21 cellular contexts compared by ENCODE assay signal in genomic region chr21:41703857-41704501, GRCh38.
DNase-seq lines count a peak whose midpoint lies in the region; ATAC-seq, FAIRE-seq and TF ChIP-seq lines count a peak whose summit lies in the region.
"Had no signal": no experiment of that assay in that cellular context is flagged by ENCODE, and none has a peak within 500 bp of the region (broad histone marks: within the 10 kb centered on the region; RNA-seq: fewer than 3 reads in every experiment).

No MANE protein-coding gene starts in this region.

- ATAC-seq in esophagus mucosa: peak; percentile 89
- no peak for ATAC-seq in HG03280 (IDR thresholded peaks at IDR 0.05; ENCODE audit: unreplicated experiment)
- no peak for ATAC-seq in HG03159 (IDR thresholded peaks at IDR 0.05; ENCODE audit: unreplicated experiment)
- no peak for ATAC-seq in gastrocnemius medialis
- ATAC-seq: activated naive CD8-positive, alpha-beta T cell treated with anti-CD3 and anti-CD28 coated beads, Interleukin-2, amount 50 U/mL, for 24 hours; GM12878; heart right ventricle; left cardiac atrium; naive thymus-derived CD8-positive, alpha-beta T cell had no signal

- no peaks in the 10 kb centered on the region for H3K36me3 ChIP-seq in small intestine (ENCODE audit: control insufficient read depth in 2 of 2, insufficient read depth in 2 of 2, low read length in 2 of 2)
- no peaks in the 10 kb centered on the region for H3K36me3 ChIP-seq in gastrocnemius medialis
- H3K36me3 ChIP-seq: BLaER1 treated with 17β-estradiol and CSF1 and Interleukin-3, amounts not matched to agents 10 nM and 100 nM; heart right ventricle; vagina had no signal

- H3K9me3 ChIP-seq in small intestine (ENCODE audit: control insufficient read depth, low read depth) (no peaks in the 10 kb centered on the region), gastrocnemius medialis (no peaks in the 10 kb centered on the region)
- H3K9me3 ChIP-seq: vagina had no signal

- TF ChIP-seq RAD21 in Ishikawa (IDR thresholded peaks at IDR 0.05; ENCODE audit: low read depth): no peak

- no peak for TF ChIP-seq EP300 in Ishikawa (IDR thresholded peaks at IDR 0.05; ENCODE audit: borderline replicate concordance)

- TF ChIP-seq POLR2A in gastrocnemius medialis (IDR thresholded peaks at IDR 0.05): no peak

- in situ Hi-C loops in gastrocnemius medialis (cut with MboI; ENCODE audit: low sequenced_read_pairs in 4 of 4): no loop called here

- intact Hi-C loops in gastrocnemius medialis (cut with DNase I; ENCODE audit: low total_unique reads): no loop called here

- 47 to 67% (median 55%) methylated on average over 15 to 18 of the region's 18 CpGs for WGBS in small intestine, 3 donors

- DNase-seq in NCI-H748 (lab: John Stamatoyannopoulos, UW; ENCODE audit: unreplicated experiment) (peak; percentile 95), small intestine (peak; percentile 83), gastrocnemius medialis (no peak)
- DNase-seq: activated CD4-positive, alpha-beta T cell treated with anti-CD3 and anti-CD28 coated beads for 4 hours; activated naive CD8-positive, alpha-beta T cell treated with anti-CD3 and anti-CD28 coated beads, Interleukin-2, amount 50 U/mL, for 24 hours; activated T-cell treated with anti-CD3 and anti-CD28 coated beads, Interleukin-2, amount 50 U/mL, for 48 hours; cerebellar nuclear complex; EL; heart right ventricle; KBM-7; left cardiac atrium; naive thymus-derived CD8-positive, alpha-beta T cell; NCI-H2107; stimulated activated CD4-positive, alpha-beta T cell treated with anti-CD3 and anti-CD28 coated beads, Interleukin-4, amount 100 ng/mL, for 1 hour had no signal

- H3K4me1 ChIP-seq in small intestine (ENCODE audit: control insufficient read depth in 2 of 2, insufficient read depth in 1 of 2, low read depth in 1 of 2, low read length in 1 of 2): peaks cover 0 to 8% of the 10 kb centered on the region in 2 donors
- H3K4me1 ChIP-seq in gastrocnemius medialis: no peaks in the 10 kb centered on the region
- H3K4me1 ChIP-seq: heart right ventricle had no signal

- H3K27me3 ChIP-seq in small intestine (ENCODE audit: control insufficient read depth in 2 of 2, insufficient read depth in 2 of 2, low read length in 2 of 2) (no peaks in the 10 kb centered on the region), gastrocnemius medialis (no peaks in the 10 kb centered on the region)
- H3K27me3 ChIP-seq: BLaER1 treated with 17β-estradiol and CSF1 and Interleukin-3, amounts not matched to agents 10 nM and 100 nM; vagina had no signal

- peak overlapping the region; percentile 3 to 24 for H3K27ac ChIP-seq in small intestine (ENCODE audit: low read depth in 1 of 2, low read length in 1 of 2)
- no peak overlapping the region for H3K27ac ChIP-seq in gastrocnemius medialis
- H3K27ac ChIP-seq: BLaER1 treated with 17β-estradiol and CSF1 and Interleukin-3, amounts not matched to agents 10 nM and 100 nM; heart right ventricle; vagina had no signal

- TF ChIP-seq CTCF in gastrocnemius medialis (IDR thresholded peaks at IDR 0.05 in 4 of 5, conservative IDR thresholded peaks at IDR 0.05 in 1 of 5): no peak

- no peak for FAIRE-seq in small intestine (lab: Jason Lieb, UNC)
- FAIRE-seq: GM12878 had no signal

- H3K4me3 ChIP-seq in small intestine (ENCODE audit: low read depth in 1 of 2, low read length in 2 of 2) (no peak overlapping the region), gastrocnemius medialis (no peak overlapping the region)
- H3K4me3 ChIP-seq: BLaER1 treated with 17β-estradiol and CSF1 and Interleukin-3, amounts not matched to agents 10 nM and 100 nM; GM12878; heart right ventricle; vagina had no signal

TF ChIP-seq in Ishikawa, 13 proteins besides CTCF, POLR2A, EP300 and RAD21:
- TF ChIP-seq NFIC (IDR thresholded peaks at IDR 0.05) (peak; percentile 37; the same call in 1 of the 2 replicates), ZBTB7A (IDR thresholded peaks at IDR 0.05; ENCODE audit: low read depth) (no peak), TCF12 (IDR thresholded peaks at IDR 0.05; ENCODE audit: low read depth) (no peak), CREB1 (IDR thresholded peaks at IDR 0.05; ENCODE audit: low read depth) (no peak)
- TF ChIP-seq, protein P1, sequence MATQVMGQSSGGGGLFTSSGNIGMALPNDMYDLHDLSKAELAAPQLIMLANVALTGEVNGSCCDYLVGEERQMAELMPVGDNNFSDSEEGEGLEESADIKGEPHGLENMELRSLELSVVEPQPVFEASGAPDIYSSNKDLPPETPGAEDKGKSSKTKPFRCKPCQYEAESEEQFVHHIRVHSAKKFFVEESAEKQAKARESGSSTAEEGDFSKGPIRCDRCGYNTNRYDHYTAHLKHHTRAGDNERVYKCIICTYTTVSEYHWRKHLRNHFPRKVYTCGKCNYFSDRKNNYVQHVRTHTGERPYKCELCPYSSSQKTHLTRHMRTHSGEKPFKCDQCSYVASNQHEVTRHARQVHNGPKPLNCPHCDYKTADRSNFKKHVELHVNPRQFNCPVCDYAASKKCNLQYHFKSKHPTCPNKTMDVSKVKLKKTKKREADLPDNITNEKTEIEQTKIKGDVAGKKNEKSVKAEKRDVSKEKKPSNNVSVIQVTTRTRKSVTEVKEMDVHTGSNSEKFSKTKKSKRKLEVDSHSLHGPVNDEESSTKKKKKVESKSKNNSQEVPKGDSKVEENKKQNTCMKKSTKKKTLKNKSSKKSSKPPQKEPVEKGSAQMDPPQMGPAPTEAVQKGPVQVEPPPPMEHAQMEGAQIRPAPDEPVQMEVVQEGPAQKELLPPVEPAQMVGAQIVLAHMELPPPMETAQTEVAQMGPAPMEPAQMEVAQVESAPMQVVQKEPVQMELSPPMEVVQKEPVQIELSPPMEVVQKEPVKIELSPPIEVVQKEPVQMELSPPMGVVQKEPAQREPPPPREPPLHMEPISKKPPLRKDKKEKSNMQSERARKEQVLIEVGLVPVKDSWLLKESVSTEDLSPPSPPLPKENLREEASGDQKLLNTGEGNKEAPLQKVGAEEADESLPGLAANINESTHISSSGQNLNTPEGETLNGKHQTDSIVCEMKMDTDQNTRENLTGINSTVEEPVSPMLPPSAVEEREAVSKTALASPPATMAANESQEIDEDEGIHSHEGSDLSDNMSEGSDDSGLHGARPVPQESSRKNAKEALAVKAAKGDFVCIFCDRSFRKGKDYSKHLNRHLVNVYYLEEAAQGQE (IDR thresholded peaks at IDR 0.05; ENCODE audit: low read depth): no peak

Comparison
In these comparisons a context has a peak if more than half of its experiments do, and no peak if none do; other contexts are left out.
1. DNase-seq: peak in NCI-H748 (single experiment) and small intestine (single experiment); none in gastrocnemius medialis (0 of 2).
2. H3K27ac ChIP-seq: peak in small intestine (2 of 2); none in gastrocnemius medialis (0 of 4).